Comparison of ENCODE assay signal across 8 cellular contexts in genomic region chr17:45261577-45262515, GRCh38. TPM values are rescaled to one million over a fixed set of nuclear protein-coding genes. Genes with fewer than 3 reads are reported as not detected.
DNase-seq lines count a peak whose midpoint lies in the region; ATAC-seq, FAIRE-seq and TF ChIP-seq lines count a peak whose summit lies in the region.

Gene SPATA32, minus strand, starts transcription at chr17:45262094. Its CDS starts 78 bp downstream, at chr17:45262016.

- no peak for TF ChIP-seq CTCF in SU-DHL-6 (IDR thresholded peaks at IDR 0.05; ENCODE audit: insufficient read depth, low read length, poor library complexity, severe bottlenecking)
- TF ChIP-seq CTCF in WERI-Rb-1 (IDR thresholded peaks at IDR 0.05; ENCODE audit: low read depth, low read length), result no peak

- peak; percentile 51 for ATAC-seq in GM18909 (IDR thresholded peaks at IDR 0.05; ENCODE audit: poor library complexity, unreplicated experiment)

- H3F3A ChIP-seq in SU-DHL-6 (ENCODE audit: insufficient read depth), result no peaks in the 10 kb centered on the region

- peak in 35 of 56 donors; percentile 7 to 64 (median 34) for DNase-seq in amygdala (lab: John Stamatoyannopoulos, UW)
- peak; percentile 71 for DNase-seq in small intestine
- DNase-seq in WERI-Rb-1, result no peak
- no peak for DNase-seq in NCI-H446 treated with DMSO at 0.1 percent for 48 hours (lab: John Stamatoyannopoulos, UW)
- DNase-seq in dedifferentiated amniotic fluid mesenchymal stem cell (ENCODE audit: extremely low spot score), result no peak

- H3K9ac ChIP-seq in SU-DHL-6 (ENCODE audit: low read length) (peak within 1 kb of the TSS; percentile 51), iPS-18a (ENCODE audit: low read length) (peak within 1 kb of the TSS; percentile 34)

- no peaks in the 10 kb centered on the region for H3K27me3 ChIP-seq in SU-DHL-6 (ENCODE audit: low read length)
- peaks cover 20% of the 10 kb centered on the region for H3K27me3 ChIP-seq in iPS-18a (ENCODE audit: control insufficient read depth, insufficient read depth, low read length)
- H3K27me3 ChIP-seq in small intestine (ENCODE audit: control insufficient read depth in 2 of 2, insufficient read depth in 2 of 2, low read length in 2 of 2), result no peaks in the 10 kb centered on the region
- H3K27me3 ChIP-seq in WERI-Rb-1 (ENCODE audit: insufficient read depth, low read depth, severe bottlenecking), result no peaks in the 10 kb centered on the region

- 3 to 5% (median 4%) methylated on average over 57 to 68 of the region's 68 CpGs for WGBS in small intestine, 3 donors

- H2AFZ ChIP-seq in SU-DHL-6 (ENCODE audit: low read depth, low read length, severe bottlenecking), result peak within 1 kb of the TSS; percentile 34

- no peaks in the 10 kb centered on the region for H3K79me2 ChIP-seq in SU-DHL-6 (ENCODE audit: insufficient read depth, low read length)

- no peak within 1 kb of the TSS for H3K27ac ChIP-seq in SU-DHL-6 (ENCODE audit: low read depth, low read length)
- H3K27ac ChIP-seq in iPS-18a (ENCODE audit: low read length), result no peak within 1 kb of the TSS
- H3K27ac ChIP-seq in small intestine (ENCODE audit: low read depth in 1 of 2, low read length in 1 of 2), result peak within 1 kb of the TSS; percentile 42 to 66
- no peak within 1 kb of the TSS for H3K27ac ChIP-seq in WERI-Rb-1

- H3K36me3 ChIP-seq in SU-DHL-6 (ENCODE audit: low read length) (no peaks in the 10 kb centered on the region), iPS-18a (ENCODE audit: control insufficient read depth, low read depth, low read length) (peaks cover 3% of the 10 kb centered on the region), small intestine (ENCODE audit: control insufficient read depth in 2 of 2, insufficient read depth in 2 of 2, low read length in 2 of 2) (no peaks in the 10 kb centered on the region), WERI-Rb-1 (peaks cover 48% of the 10 kb centered on the region)

- H3K4me2 ChIP-seq in SU-DHL-6 (ENCODE audit: low read depth, low read length, poor library complexity, severe bottlenecking), result peak within 1 kb of the TSS; percentile 60

- no peaks in the 10 kb centered on the region for H3K9me2 ChIP-seq in SU-DHL-6 (replicated peaks; ENCODE audit: insufficient read depth, low read length)

- H3K4me1 ChIP-seq in iPS-18a (ENCODE audit: control insufficient read depth, low read depth, low read length) (peaks cover 17% of the 10 kb centered on the region), small intestine (ENCODE audit: control insufficient read depth in 2 of 2, insufficient read depth in 1 of 2, low read depth in 1 of 2, low read length in 1 of 2) (peaks cover 12 to 22% of the 10 kb centered on the region in 2 donors)

- H4K20me1 ChIP-seq in SU-DHL-6 (ENCODE audit: low read depth, low read length), result no peaks in the 10 kb centered on the region

- H3K4me3 ChIP-seq in SU-DHL-6 (ENCODE audit: insufficient read depth, low read length, poor library complexity, severe bottlenecking) (peak within 1 kb of the TSS; percentile 41), iPS-18a (ENCODE audit: low read length) (peak within 1 kb of the TSS; percentile 55), small intestine (ENCODE audit: low read depth in 1 of 2, low read length in 2 of 2) (peak within 1 kb of the TSS; percentile 54 to 64), WERI-Rb-1 (ENCODE audit: low read depth, low read length) (no peak within 1 kb of the TSS)

- H3K9me3 ChIP-seq in SU-DHL-6 (ENCODE audit: insufficient read depth, low read length) (no peaks in the 10 kb centered on the region), iPS-18a (ENCODE audit: control insufficient read depth, low read depth, low read length) (no peaks in the 10 kb centered on the region), small intestine (ENCODE audit: control insufficient read depth, low read depth) (no peaks in the 10 kb centered on the region), WERI-Rb-1 (ENCODE audit: severe bottlenecking) (no peaks in the 10 kb centered on the region)

- no peak for FAIRE-seq in small intestine (lab: Jason Lieb, UNC)

RNA-seq across cellular contexts. Expression of gene SPATA32, which starts in this region (rescaled TPM):
- under 1 TPM in 1 of 3 donors, not detected in 2; 0.04 TPM for polyA plus RNA-seq in small intestine

Comparison
In these comparisons a context has a peak if more than half of its experiments do, and no peak if none do; other contexts are left out.
1. Peak in DNase-seq, H3K4me3 ChIP-seq and H3K27ac ChIP-seq in small intestine; RNA of the gene not detected or under 1 TPM.
2. DNase-seq: peak in amygdala (35 of 56); none in WERI-Rb-1 (single experiment), NCI-H446 treated with DMSO at 0.1 percent for 48 hours (single experiment) and dedifferentiated amniotic fluid mesenchymal stem cell (single experiment).